In the genomic region with DNA sequence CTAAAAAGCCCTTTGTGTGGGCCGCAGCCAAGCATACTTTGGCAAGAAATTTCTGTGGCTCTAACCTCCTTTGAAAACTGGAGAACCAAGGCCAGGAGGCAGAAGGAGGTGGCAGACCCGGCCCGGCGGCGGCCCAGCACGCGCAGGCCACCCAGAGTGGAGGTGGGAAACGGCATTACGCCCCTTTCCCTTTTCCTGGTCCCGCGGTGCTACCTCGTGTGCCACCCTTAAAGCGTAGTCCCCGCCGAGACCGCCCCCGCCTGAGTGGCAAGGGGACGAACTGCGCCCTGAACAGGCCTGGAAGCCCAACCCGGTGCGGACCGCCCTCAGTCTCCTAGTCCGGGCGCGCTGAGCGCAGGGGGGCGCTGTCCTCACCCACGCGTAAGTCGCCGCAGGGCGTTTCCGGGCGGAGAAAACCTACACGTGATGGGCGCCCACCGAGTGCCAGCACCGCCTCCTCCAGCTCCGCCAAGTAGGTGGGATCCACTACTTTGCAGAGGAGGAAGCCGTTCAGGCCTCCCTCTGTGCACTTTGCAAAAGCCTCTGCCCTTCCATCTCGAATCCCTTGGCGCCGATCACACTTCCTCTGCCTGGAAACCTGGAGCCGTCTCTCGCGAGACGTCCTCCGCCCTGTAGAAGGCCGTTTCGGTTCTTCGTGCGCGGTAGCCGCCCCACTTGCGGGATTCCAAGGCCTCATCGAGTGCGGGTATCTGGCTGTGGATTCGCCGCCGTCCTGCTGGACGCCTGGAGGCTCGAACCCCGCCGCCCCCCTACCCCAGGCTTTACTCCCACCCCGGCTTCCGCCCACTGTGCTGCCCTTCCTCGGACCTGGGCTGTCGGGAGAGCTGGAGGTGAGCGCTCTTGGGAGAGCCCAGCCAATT, we compare ENCODE assay signal across 8 cellular contexts. TPM values are rescaled to one million over a fixed set of nuclear protein-coding genes. Genes with fewer than 3 reads are reported as not detected.
DNase-seq lines count a peak whose midpoint lies in the region; ATAC-seq and TF ChIP-seq lines count a peak whose summit lies in the region.

Gene ACCS, plus strand, starts transcription at position 420 of the 881 bp plus-strand sequence. CDS start 1,358 bp downstream, outside the sequence.

- WGBS in gastroesophageal sphincter (ENCODE audit: low coverage in 1 of 2), 2 donors = 0% methylated on average over 1 to 9 of the region's 69 CpGs

- TF ChIP-seq POLR2A in gastroesophageal sphincter (IDR thresholded peaks at IDR 0.05) = peak; percentile 57 to 58

- CTCF ChIA-PET in activated naive CD4-positive, alpha-beta T cell treated with anti-CD3 and anti-CD28 coated beads, Interleukin-2, amount 10 ng/mL, durations not matched to agents 7 days and 5 days (lab: Charles Lee) = interaction anchor here (0.7 to 2.2 kb wide), 6 partner anchors 20 to 70 kb away, joined by 3 to 11 read pairs (median 3); partner anchors contain the start of gene EXT2

- peaks cover 0 to 36% (median 6%) of the 10 kb centered on the region in 3 donors for H3K4me1 ChIP-seq in gastroesophageal sphincter

- DNase-seq in EL = peak; percentile 91
- DNase-seq in Kasumi-1 (lab: John Stamatoyannopoulos, UW) = peak; percentile 93 to 94
- DNase-seq in SK-MEL-5 (ENCODE audit: low read depth, low spot score) = peak; percentile 90
- DNase-seq in activated naive CD4-positive, alpha-beta T cell treated with anti-CD3 and anti-CD28 coated beads, Interleukin-2, amount 10 ng/mL, durations not matched to agents 7 days and 5 days = peak; percentile 95
- DNase-seq in non-pigmented ciliary epithelial cell (ENCODE audit: low read depth) = peak; percentile 70

- no peaks in the 10 kb centered on the region for H3K9me3 Mint-ChIP-seq in activated naive CD4-positive, alpha-beta T cell treated with anti-CD3 and anti-CD28 coated beads, Interleukin-2, amount 10 ng/mL, durations not matched to agents 7 days and 5 days

- peak within 1 kb of the TSS; percentile 78 to 94 (median 92) for H3K27ac ChIP-seq in gastroesophageal sphincter

- peaks cover 37% of the 10 kb centered on the region for H3K4me1 Mint-ChIP-seq in activated naive CD4-positive, alpha-beta T cell treated with anti-CD3 and anti-CD28 coated beads, Interleukin-2, amount 10 ng/mL, durations not matched to agents 7 days and 5 days

- no peak for TF ChIP-seq EP300 in gastroesophageal sphincter (IDR thresholded peaks at IDR 0.05)

- in situ Hi-C loops in SK-MEL-5 (cut with HindIII; ENCODE audit: low pct_unique_long_range_greater_than_20kb, low sequenced_read_pairs) = no loop called here

- no peaks in the 10 kb centered on the region for H3K9me3 ChIP-seq in gastroesophageal sphincter

- no peaks in the 10 kb centered on the region for H3K27me3 ChIP-seq in gastroesophageal sphincter

- ATAC-seq in GM21825 (IDR thresholded peaks at IDR 0.05; ENCODE audit: unreplicated experiment) (peak; percentile 97), gastroesophageal sphincter (peak; percentile 97)

- TF ChIP-seq CTCF in gastroesophageal sphincter (IDR thresholded peaks at IDR 0.05) = peak; percentile 55 to 91 (median 81)
- no peak for TF ChIP-seq CTCF in subcutaneous adipose tissue (IDR thresholded peaks at IDR 0.05; ENCODE audit: low read depth)

- no peaks in the 10 kb centered on the region for H3K27me3 Mint-ChIP-seq in activated naive CD4-positive, alpha-beta T cell treated with anti-CD3 and anti-CD28 coated beads, Interleukin-2, amount 10 ng/mL, durations not matched to agents 7 days and 5 days

- H3K36me3 Mint-ChIP-seq in activated naive CD4-positive, alpha-beta T cell treated with anti-CD3 and anti-CD28 coated beads, Interleukin-2, amount 10 ng/mL, durations not matched to agents 7 days and 5 days = peaks cover 11% of the 10 kb centered on the region

- H3K36me3 ChIP-seq in gastroesophageal sphincter = peaks cover 0 to 9% of the 10 kb centered on the region in 2 donors

- peak within 1 kb of the TSS; percentile 82 for H3K4me3 Mint-ChIP-seq in activated naive CD4-positive, alpha-beta T cell treated with anti-CD3 and anti-CD28 coated beads, Interleukin-2, amount 10 ng/mL, durations not matched to agents 7 days and 5 days

- H3K4me3 ChIP-seq in gastroesophageal sphincter = peak within 1 kb of the TSS; percentile 75

- peak within 1 kb of the TSS; percentile 90 for H3K27ac Mint-ChIP-seq in activated naive CD4-positive, alpha-beta T cell treated with anti-CD3 and anti-CD28 coated beads, Interleukin-2, amount 10 ng/mL, durations not matched to agents 7 days and 5 days

RNA-seq across cellular contexts. Expression of gene ACCS, which starts in this region (rescaled TPM):
- total RNA-seq in SK-MEL-5 (2014; rRNA removed; shearing (Covaris generic)) = 5.1 and 7.2 TPM in 2 replicates
- polyA plus RNA-seq in SK-MEL-5 (2015; cell fraction: cytosol; rRNA removed) = 2.6 and 4.8 TPM in 2 replicates
- 166 and 217 TPM in 2 replicates for polyA plus RNA-seq in SK-MEL-5 (2015; cell fraction: nucleus; rRNA removed)
- total RNA-seq in gastroesophageal sphincter = 10 to 100 TPM in 3 of 4 donors, 1 to 10 TPM in 1; 4.5 to 26.3 (median 17.3) TPM
- total RNA-seq in subcutaneous adipose tissue = 10 to 100 TPM; 17.8 to 42.5 (median 33.0) TPM

Comparison
In these comparisons a context has a peak if more than half of its experiments do, and no peak if none do; other contexts are left out.
1. Peak in every context shown above with its lines: DNase-seq, ATAC-seq, H3K4me3 ChIP-seq and H3K27ac ChIP-seq.